Comparison of ENCODE assay signal across 23 cellular contexts in genomic region chr6:50239853-50240252, GRCh38.
"Had no signal": no experiment of that assay in that cellular context is flagged by ENCODE, and none has a peak within 500 bp of the region (broad histone marks: within the 10 kb centered on the region; RNA-seq: fewer than 3 reads in every experiment).

No MANE protein-coding gene starts in this region.

- H3K27ac ChIP-seq: SJSA1, SK-N-MC had no signal

- DNase-seq: IMR-90, Karpas-422, KG1, MG63, NCI-H1092 treated with DMSO at 0.1 percent for 48 hours, NCI-H1436, NCI-H187, NCI-H2029, NCI-H2081 treated with DMSO at 0.1 percent for 48 hours, NCI-H2171, NCI-H226, NCI-H446, NCI-H510A, NCI-H524 treated with DMSO at 0.1 percent for 48 hours, NCI-H69, NCI-H774, Right ventricle myocardium superior, RPMI8226, SIG-M5 had no signal

- FAIRE-seq: HepG2, RCC 7860 had no signal

- H3K4me1 ChIP-seq: SJSA1 had no signal

- H3K4me3 ChIP-seq: MG63, SJSA1, SK-N-MC had no signal

- H3K9me3 ChIP-seq: MG63, SJSA1 had no signal

- ATAC-seq: HepG2 had no signal

- H3K36me3 ChIP-seq: MG63, SJSA1 had no signal
